In the genomic region with DNA sequence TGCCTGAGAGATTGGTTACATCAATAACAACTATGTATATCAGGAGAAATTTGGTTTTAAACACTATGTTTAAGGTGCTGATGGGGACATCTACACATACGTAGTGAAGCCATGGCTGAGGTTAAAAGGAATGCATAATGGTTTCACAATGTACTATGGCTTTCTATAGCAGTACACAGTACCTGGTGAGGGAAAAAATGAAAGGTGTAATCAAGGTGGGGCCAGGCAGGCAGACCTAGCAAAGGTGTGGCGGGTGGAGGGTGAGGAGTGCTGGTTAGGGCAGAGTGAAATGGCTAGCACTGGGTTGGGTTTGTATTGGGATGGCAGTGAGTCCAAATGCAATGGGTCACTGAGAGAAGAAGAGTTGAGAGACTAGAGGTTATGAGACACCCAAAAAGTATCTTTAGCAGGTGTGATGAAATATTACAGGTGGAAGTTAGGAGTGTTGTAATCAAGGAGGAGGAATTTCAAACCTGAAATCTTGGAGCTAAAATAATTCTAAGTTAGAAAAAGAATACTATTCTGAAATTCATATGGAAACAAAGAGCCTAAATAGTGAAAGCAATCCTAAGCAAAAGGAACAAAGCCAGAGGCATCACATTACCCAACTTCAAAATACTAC, we compare ENCODE assay signal across 18 cellular contexts.
"Had no signal": no experiment of that assay in that cellular context is flagged by ENCODE, and none has a peak within 500 bp of the region (broad histone marks: within the 10 kb centered on the region; RNA-seq: fewer than 3 reads in every experiment).

No MANE protein-coding gene starts in this region.

- H3K9me3 Mint-ChIP-seq: memory B cell; stimulated activated memory B cell treated with anti-CD40 and anti-IgM and Interleukin-4, amounts not matched to agents 10 μg/mL and 1 μg/mL and 100 μg/mL, for 72 hours had no signal

- H3K27ac ChIP-seq: adrenal gland, cardiac muscle cell, tibial artery had no signal

- H3K9me3 ChIP-seq: adrenal gland, tibial artery had no signal

- H3K27me3 Mint-ChIP-seq: activated CD4-positive, alpha-beta T cell treated with anti-CD3 and anti-CD28 coated beads, Interleukin-2, amount 10 ng/mL, durations not matched to agents 7 days and 5 days; activated T-helper 17 cell treated with anti-CD3 and anti-CD28 coated beads, Interleukin-2, amount 50 U/mL, for 72 hours; memory B cell; stimulated activated memory B cell treated with anti-CD40 and anti-IgM and Interleukin-4, amounts not matched to agents 10 μg/mL and 1 μg/mL and 100 μg/mL, for 72 hours had no signal

- DNase-seq: activated CD4-positive, alpha-beta T cell treated with anti-CD3 and anti-CD28 coated beads, Interleukin-2, amount 10 ng/mL, durations not matched to agents 7 days and 5 days; activated CD4-positive, CD25-positive, alpha-beta regulatory T cell; activated naive CD4-positive, alpha-beta T cell treated with Interleukin-2 at 50 U/mL for 16 hours; adrenal gland; foreskin fibroblast; hippocampal formation; kidney; left ventricle myocardium superior; occipital lobe; stimulated activated CD4-positive, alpha-beta T cell treated with anti-CD3 and anti-CD28 coated beads, Interleukin-2, amount 100 ng/mL, for 48 hours; tibial artery had no signal

- H3K4me3 Mint-ChIP-seq: activated CD4-positive, alpha-beta T cell treated with anti-CD3 and anti-CD28 coated beads, Interleukin-2, amount 10 ng/mL, durations not matched to agents 7 days and 5 days; activated T-helper 17 cell treated with anti-CD3 and anti-CD28 coated beads, Interleukin-2, amount 50 U/mL, for 72 hours; memory B cell; nephron; stimulated activated memory B cell treated with anti-CD40 and anti-IgM and Interleukin-4, amounts not matched to agents 10 μg/mL and 1 μg/mL and 100 μg/mL, for 72 hours had no signal

- H3K27me3 ChIP-seq: adrenal gland, cardiac muscle cell, tibial artery had no signal

- H3K4me1 ChIP-seq: tibial artery had no signal

- H3K4me1 Mint-ChIP-seq: nephron had no signal

- H3K4me3 ChIP-seq: adrenal gland, cardiac muscle cell, tibial artery had no signal

- FAIRE-seq: colon, kidney, TTC549 had no signal

- H3K27ac Mint-ChIP-seq: activated CD4-positive, alpha-beta T cell treated with anti-CD3 and anti-CD28 coated beads, Interleukin-2, amount 10 ng/mL, durations not matched to agents 7 days and 5 days; activated T-helper 17 cell treated with anti-CD3 and anti-CD28 coated beads, Interleukin-2, amount 50 U/mL, for 72 hours; nephron had no signal

- ATAC-seq: left ventricle myocardium superior; stimulated activated memory B cell treated with anti-CD40 and anti-IgM and Interleukin-4, amounts not matched to agents 10 μg/mL and 1 μg/mL and 100 μg/mL, for 72 hours had no signal

- H3K36me3 ChIP-seq: adrenal gland, cardiac muscle cell, tibial artery had no signal
